ENCODE assay signal across 8 cellular contexts in genomic region chr15:89356634-89357298, GRCh38. TPM values are rescaled to one million over a fixed set of nuclear protein-coding genes. Genes with fewer than 3 reads are reported as not detected.
DNase-seq lines count a peak whose midpoint lies in the region; ATAC-seq and TF ChIP-seq lines count a peak whose summit lies in the region.

No MANE protein-coding gene starts in this region.

- H3K9me3 Mint-ChIP-seq in H9 (peaks cover 0 to 4% of the 10 kb centered on the region in 2 experiments; a peak in 1 of 5 replicates), glutamatergic neuron (ENCODE audit: unreplicated experiment) (peaks cover 5% of the 10 kb centered on the region)

- no peak overlapping the region for H3K4me2 ChIP-seq in H9 (ENCODE audit: insufficient read depth, insufficient read length, low read length)

- no peak for DNase-seq in H9
- DNase-seq in RPMI7951 (ENCODE audit: low read depth), result peak; percentile 14
- no peak for DNase-seq in glutamatergic neuron
- no peak for DNase-seq in NCI-H1105 treated with DMSO at 0.1 percent for 48 hours (lab: John Stamatoyannopoulos, UW)
- DNase-seq in middle frontal gyrus (ENCODE audit: extremely low spot score, low spot score), result no peak

- no peaks in the 10 kb centered on the region for H3K23me2 ChIP-seq in H9 (ENCODE audit: insufficient read length, low read depth, low read length, poor library complexity, severe bottlenecking)

- no peak overlapping the region for H3K23ac ChIP-seq in H9 (ENCODE audit: insufficient read length, low read depth, low read length)

- H3K4me1 Mint-ChIP-seq in H9 (peaks cover 24 to 27% of the 10 kb centered on the region in 2 experiments), glutamatergic neuron (ENCODE audit: low read depth, unreplicated experiment) (peaks cover 11% of the 10 kb centered on the region)

- peak; percentile 84 for TF ChIP-seq CTCF in C4-2B (conservative IDR thresholded peaks at IDR 0.05)
- peak; percentile 64 for TF ChIP-seq CTCF in H9 (conservative IDR thresholded peaks at IDR 0.05)
- TF ChIP-seq CTCF in glutamatergic neuron (IDR thresholded peaks at IDR 0.05; ENCODE audit: partially characterized antibody, unreplicated experiment), result peak; percentile 38

- no peak overlapping the region for H3K56ac ChIP-seq in H9 (ENCODE audit: insufficient read length, low read depth, low read length)

- no peak overlapping the region for H3K14ac ChIP-seq in H9 (ENCODE audit: insufficient read depth, low read length)

- H3K27ac Mint-ChIP-seq in H9, result no peak overlapping the region; a peak in 1 of 7 replicates
- no peak overlapping the region for H3K27ac Mint-ChIP-seq in glutamatergic neuron (ENCODE audit: unreplicated experiment)

- H3K27me3 Mint-ChIP-seq in H9 (ENCODE audit: low read depth) (peaks cover 97% of the 10 kb centered on the region), glutamatergic neuron (ENCODE audit: unreplicated experiment) (peaks cover 33% of the 10 kb centered on the region)

- no peak overlapping the region for H2BK5ac ChIP-seq in H9 (ENCODE audit: insufficient read length, low read length)

- H4K20me1 ChIP-seq in H9 (ENCODE audit: control insufficient read depth, insufficient read depth, insufficient read length), result no peaks in the 10 kb centered on the region

- no peak overlapping the region for H3T11ph ChIP-seq in H9 (ENCODE audit: low read length)

- no peak overlapping the region for H2BK120ac ChIP-seq in H9 (ENCODE audit: low read depth, low read length, poor library complexity, severe bottlenecking)

- H3K4ac ChIP-seq in H9 (ENCODE audit: low read depth, low read length), result no peak overlapping the region

- H3K4me1 ChIP-seq in H9 (ENCODE audit: insufficient read depth, low read length), result no peaks in the 10 kb centered on the region

- no peak overlapping the region for H2AFZ ChIP-seq in H9 (ENCODE audit: low read length)

- H3K79me2 ChIP-seq in H9 (ENCODE audit: insufficient read depth, low read length), result no peaks in the 10 kb centered on the region

- no CpG with 5 or more reads among the region's 13 CpGs for WGBS in H9 (ENCODE audit: extremely low coverage, insufficient read length, low lambda C conversion rate)

- ATAC-seq in GM18498 (IDR thresholded peaks at IDR 0.05; ENCODE audit: unreplicated experiment) (no peak), GM21528 (IDR thresholded peaks at IDR 0.05; ENCODE audit: low FRiP score, unreplicated experiment) (no peak)

- no peaks in the 10 kb centered on the region for H3K36me3 Mint-ChIP-seq in H9 (ENCODE audit: insufficient read depth in 1 of 3, low read depth in 3 of 3)
- no peaks in the 10 kb centered on the region for H3K36me3 Mint-ChIP-seq in glutamatergic neuron (ENCODE audit: unreplicated experiment)

- H3K9me3 ChIP-seq in H9 (ENCODE audit: control insufficient read depth, low read depth, low read length), result no peaks in the 10 kb centered on the region

- H4K8ac ChIP-seq in H9 (replicated peaks; ENCODE audit: insufficient read length, low read depth, low read length), result no peak overlapping the region

- no peak overlapping the region; the same call in 1 of the 2 replicates for H2BK15ac ChIP-seq in H9 (ENCODE audit: low read depth, low read length)

- no peak overlapping the region for H2BK20ac ChIP-seq in H9 (ENCODE audit: low read depth, low read length, poor library complexity, severe bottlenecking)

- H3K27me3 ChIP-seq in H9 (ENCODE audit: insufficient read depth, low read length), result peaks cover 49% of the 10 kb centered on the region

- H3K18ac ChIP-seq in H9 (ENCODE audit: insufficient read length, low read depth, low read length), result no peak overlapping the region

- H4K5ac ChIP-seq in H9 (ENCODE audit: insufficient read length, low read depth, low read length), result no peak overlapping the region

- H3K27ac ChIP-seq in C4-2B (no peak overlapping the region), H9 (ENCODE audit: insufficient read length, low read depth, low read length) (no peak overlapping the region)

- H3K79me1 ChIP-seq in H9 (ENCODE audit: insufficient read depth, low read depth, low read length, poor library complexity, severe bottlenecking), result no peaks in the 10 kb centered on the region

- no peak overlapping the region for H2BK12ac ChIP-seq in H9 (ENCODE audit: insufficient read length, low read depth, low read length)

- no peak overlapping the region for H2AK5ac ChIP-seq in H9 (ENCODE audit: insufficient read length, low read length)

- H3K9ac ChIP-seq in H9 (ENCODE audit: extremely low read depth, insufficient read length, low read length), result no peak overlapping the region

- H3K4me3 Mint-ChIP-seq in H9, result no peak overlapping the region; a peak in 1 of 5 replicates
- H3K4me3 Mint-ChIP-seq in glutamatergic neuron (ENCODE audit: unreplicated experiment), result no peak overlapping the region

- H4K91ac ChIP-seq in H9 (ENCODE audit: insufficient read length, low read depth, low read length), result no peak overlapping the region

RNA-seq across cellular contexts. Expression of gene POLG, which starts 22.1 kb away (rescaled TPM):
- 57.7 and 60.3 TPM in 2 replicates for total RNA-seq in H9 (2021)
- 47.9 and 51.9 TPM in 2 replicates for total RNA-seq in RPMI7951 (2014; rRNA removed; shearing (Covaris generic))
- total RNA-seq in glutamatergic neuron (ENCODE audit: unreplicated experiment), result 55.4 TPM
